ENCODE assay signal across 8 cellular contexts in the genomic region with DNA sequence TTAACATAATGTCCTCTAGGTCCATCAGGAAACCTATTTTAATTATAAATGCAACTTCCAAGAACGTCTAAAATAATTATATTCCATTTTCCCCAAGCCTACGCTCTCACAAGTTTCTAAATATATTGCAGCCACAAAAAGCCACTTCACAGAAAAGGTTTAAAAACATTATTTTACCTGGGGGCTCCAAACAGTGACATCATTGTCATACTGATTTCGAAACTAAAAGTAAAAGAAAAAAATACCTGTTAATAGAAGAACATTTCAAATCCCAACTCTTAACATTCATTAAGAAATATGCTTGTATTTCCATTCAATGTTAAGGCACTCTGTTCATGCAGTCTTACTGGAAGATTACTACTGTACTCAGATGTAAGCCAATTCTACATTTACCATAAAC. TPM values are rescaled to one million over a fixed set of nuclear protein-coding genes. Genes with fewer than 3 reads are reported as not detected.
A peak's percentile ranks its signal among the peaks of the same experiment; 100 is the strongest.
DNase-seq lines count a peak whose midpoint lies in the region; ATAC-seq lines count a peak whose summit lies in the region.

No MANE protein-coding gene starts in this region.

- no peaks in the 10 kb centered on the region for H3K27me3 ChIP-seq in stomach smooth muscle (ENCODE audit: control insufficient read depth in 1 of 2, insufficient read depth in 2 of 2, low read length in 2 of 2)

- intact Hi-C loops in activated CD4-positive, alpha-beta T cell treated with anti-CD3 and anti-CD28 coated beads for 36 hours (cut with DNase I, micrococcal nuclease), result no loop called here
- intact Hi-C loops in activated T-helper 2 cell treated with anti-CD3 and anti-CD28 coated beads, Interferon-gamma antibody, Interleukin-2, Interleukin-4, amounts not matched to agents 10 μg/mL and 5 μg/mL and 100 μg/mL, durations not matched to agents 14 hours and 24 hours and 36 hours (cut with micrococcal nuclease), result no loop called here

- H3K4me1 Mint-ChIP-seq in activated CD4-positive, alpha-beta T cell treated with anti-CD3 and anti-CD28 coated beads for 36 hours, result peaks cover 25% of the 10 kb centered on the region
- peaks cover 29% of the 10 kb centered on the region for H3K4me1 Mint-ChIP-seq in activated T-helper 2 cell treated with anti-CD3 and anti-CD28 coated beads, Interferon-gamma antibody, Interleukin-2, Interleukin-4, amounts not matched to agents 10 μg/mL and 5 μg/mL and 100 μg/mL, durations not matched to agents 14 hours and 24 hours and 36 hours (ENCODE audit: low read depth)
- peaks cover 33 to 46% of the 10 kb centered on the region in 2 donors for H3K4me1 Mint-ChIP-seq in immature natural killer cell

- no peaks in the 10 kb centered on the region for H3K9me3 ChIP-seq in stomach smooth muscle (ENCODE audit: control insufficient read depth in 2 of 2, low read length in 2 of 2)

- H3K4me1 ChIP-seq in stomach smooth muscle (ENCODE audit: control insufficient read depth, insufficient read depth, low read length), result peaks cover 6% of the 10 kb centered on the region

- H3K27me3 Mint-ChIP-seq in activated CD4-positive, alpha-beta T cell treated with anti-CD3 and anti-CD28 coated beads for 36 hours, result no peaks in the 10 kb centered on the region
- H3K27me3 Mint-ChIP-seq in activated T-helper 2 cell treated with anti-CD3 and anti-CD28 coated beads, Interferon-gamma antibody, Interleukin-2, Interleukin-4, amounts not matched to agents 10 μg/mL and 5 μg/mL and 100 μg/mL, durations not matched to agents 14 hours and 24 hours and 36 hours (ENCODE audit: low read depth), result no peaks in the 10 kb centered on the region
- peaks cover 0 to 7% (median 3%) of the 10 kb centered on the region in 3 donors for H3K27me3 Mint-ChIP-seq in immature natural killer cell (ENCODE audit: low read depth in 3 of 3)

- no peak for DNase-seq in activated CD4-positive, alpha-beta T cell treated with anti-CD3 and anti-CD28 coated beads for 36 hours
- DNase-seq in activated CD4-positive, alpha-beta T cell treated with anti-CD3 and anti-CD28 coated beads, Interleukin-2, amount 50 U/mL, for 4 hours, result no peak
- DNase-seq in activated T-helper 2 cell treated with anti-CD3 and anti-CD28 coated beads, Interferon-gamma antibody, Interleukin-2, Interleukin-4, amounts not matched to agents 10 μg/mL and 5 μg/mL and 100 μg/mL, durations not matched to agents 14 hours and 24 hours and 36 hours (ENCODE audit: low spot score), result no peak
- no peak for DNase-seq in immature natural killer cell
- DNase-seq in OCI-M2 (lab: John Stamatoyannopoulos, UW; ENCODE audit: unreplicated experiment), result no peak
- no peak for DNase-seq in NCI-H748 treated with DMSO at 0.1 percent for 48 hours (lab: John Stamatoyannopoulos, UW)
- DNase-seq in D341Med (ENCODE audit: low spot score), result no peak

- ATAC-seq in activated CD4-positive, alpha-beta T cell treated with anti-CD3 and anti-CD28 coated beads for 36 hours, result no peak

- no peak overlapping the region for H3K27ac ChIP-seq in stomach smooth muscle (ENCODE audit: low read length)

- CTCF ChIA-PET in activated CD4-positive, alpha-beta T cell treated with anti-CD3 and anti-CD28 coated beads for 36 hours (lab: Charles Lee), result interaction anchor here (2.3 kb wide), 1 partner anchor 389 kb away, joined by 13 read pairs; no protein-coding TSS in a partner anchor

- peaks cover 15 to 16% of the 10 kb centered on the region in 2 donors for H3K36me3 ChIP-seq in stomach smooth muscle (ENCODE audit: control insufficient read depth in 2 of 2, insufficient read depth in 2 of 2, low read length in 2 of 2)

- H3K4me3 Mint-ChIP-seq in activated CD4-positive, alpha-beta T cell treated with anti-CD3 and anti-CD28 coated beads for 36 hours, result peak overlapping the region; percentile 93
- peak overlapping the region; percentile 90 for H3K4me3 Mint-ChIP-seq in activated T-helper 2 cell treated with anti-CD3 and anti-CD28 coated beads, Interferon-gamma antibody, Interleukin-2, Interleukin-4, amounts not matched to agents 10 μg/mL and 5 μg/mL and 100 μg/mL, durations not matched to agents 14 hours and 24 hours and 36 hours (ENCODE audit: low read depth)
- H3K4me3 Mint-ChIP-seq in immature natural killer cell, result peak overlapping the region; percentile 94 to 99 (median 96)

- H3K9me3 Mint-ChIP-seq in activated CD4-positive, alpha-beta T cell treated with anti-CD3 and anti-CD28 coated beads for 36 hours (ENCODE audit: low read depth), result no peaks in the 10 kb centered on the region
- no peaks in the 10 kb centered on the region for H3K9me3 Mint-ChIP-seq in activated T-helper 2 cell treated with anti-CD3 and anti-CD28 coated beads, Interferon-gamma antibody, Interleukin-2, Interleukin-4, amounts not matched to agents 10 μg/mL and 5 μg/mL and 100 μg/mL, durations not matched to agents 14 hours and 24 hours and 36 hours
- H3K9me3 Mint-ChIP-seq in immature natural killer cell, result no peaks in the 10 kb centered on the region

- peak overlapping the region; percentile 85 to 99 for H3K9ac ChIP-seq in stomach smooth muscle (ENCODE audit: low read length in 2 of 2)

- peaks cover 38% of the 10 kb centered on the region for H3K36me3 Mint-ChIP-seq in activated CD4-positive, alpha-beta T cell treated with anti-CD3 and anti-CD28 coated beads for 36 hours (ENCODE audit: low read depth)
- peaks cover 42% of the 10 kb centered on the region for H3K36me3 Mint-ChIP-seq in activated T-helper 2 cell treated with anti-CD3 and anti-CD28 coated beads, Interferon-gamma antibody, Interleukin-2, Interleukin-4, amounts not matched to agents 10 μg/mL and 5 μg/mL and 100 μg/mL, durations not matched to agents 14 hours and 24 hours and 36 hours (ENCODE audit: low read depth)
- peaks cover 0 to 21% (median 6%) of the 10 kb centered on the region in 3 donors for H3K36me3 Mint-ChIP-seq in immature natural killer cell

- POLR2A ChIA-PET in activated CD4-positive, alpha-beta T cell treated with anti-CD3 and anti-CD28 coated beads for 36 hours (lab: Charles Lee), result interaction anchor here (0.6 kb wide), 1 partner anchor 384 kb away, joined by 3 read pairs; no protein-coding TSS in a partner anchor

- peak overlapping the region; percentile 96 to 98 for H3K4me3 ChIP-seq in stomach smooth muscle (ENCODE audit: low read length in 2 of 2)

- H3K27ac Mint-ChIP-seq in activated CD4-positive, alpha-beta T cell treated with anti-CD3 and anti-CD28 coated beads for 36 hours, result peak overlapping the region; percentile 95
- peak overlapping the region; percentile 89 for H3K27ac Mint-ChIP-seq in activated T-helper 2 cell treated with anti-CD3 and anti-CD28 coated beads, Interferon-gamma antibody, Interleukin-2, Interleukin-4, amounts not matched to agents 10 μg/mL and 5 μg/mL and 100 μg/mL, durations not matched to agents 14 hours and 24 hours and 36 hours
- H3K27ac Mint-ChIP-seq in immature natural killer cell, result peak overlapping the region; percentile 75 to 98 (median 96)

RNA-seq across cellular contexts. Expression of gene PSMA1, which starts 1.4 kb away (rescaled TPM):
- 100 to 1,000 TPM; 231 to 330 TPM for total RNA-seq in activated CD4-positive, alpha-beta T cell treated with anti-CD3 and anti-CD28 coated beads for 36 hours
- total RNA-seq in activated T-helper 2 cell treated with anti-CD3 and anti-CD28 coated beads, Interferon-gamma antibody, Interleukin-2, Interleukin-4, amounts not matched to agents 10 μg/mL and 5 μg/mL and 100 μg/mL, durations not matched to agents 14 hours and 24 hours and 36 hours, result 319 and 329 TPM in 2 replicates
- polyA plus RNA-seq in immature natural killer cell, result 100 to 1,000 TPM; 181 to 440 (median 187) TPM

RNA-seq across cellular contexts. Expression of gene COPB1, which starts 19.2 kb away (rescaled TPM):
- 100 to 1,000 TPM; 102 to 106 TPM for total RNA-seq in activated CD4-positive, alpha-beta T cell treated with anti-CD3 and anti-CD28 coated beads for 36 hours
- total RNA-seq in activated T-helper 2 cell treated with anti-CD3 and anti-CD28 coated beads, Interferon-gamma antibody, Interleukin-2, Interleukin-4, amounts not matched to agents 10 μg/mL and 5 μg/mL and 100 μg/mL, durations not matched to agents 14 hours and 24 hours and 36 hours, result 103 and 105 TPM in 2 replicates
- 100 to 1,000 TPM in 2 of 3 donors, 10 to 100 TPM in 1; 71.0 to 133 (median 106) TPM for polyA plus RNA-seq in immature natural killer cell
